Comparison of ENCODE assay signal across 26 cellular contexts in genomic region chr6:142307963-142308748, GRCh38. TPM values are rescaled to one million over a fixed set of nuclear protein-coding genes. Genes with fewer than 3 reads are reported as not detected.
"Had no signal": no experiment of that assay in that cellular context is flagged by ENCODE, and none has a peak within 500 bp of the region (broad histone marks: within the 10 kb centered on the region; RNA-seq: fewer than 3 reads in every experiment).

No MANE protein-coding gene starts in this region.

- H3K27me3 ChIP-seq: adrenal gland, ascending aorta, colonic mucosa, pancreas, right atrium auricular region, suprapubic skin, tibial artery, upper lobe of right lung had no signal

- H3K4me1 ChIP-seq: adrenal gland, ascending aorta, colonic mucosa, heart right ventricle, right atrium auricular region, tibial artery, upper lobe of right lung had no signal

- H3K9me3 ChIP-seq: ascending aorta, colonic mucosa, heart right ventricle, lower lobe of right lung, pancreas, right atrium auricular region, suprapubic skin, tibial artery, upper lobe of right lung had no signal

- H3K36me3 ChIP-seq: adrenal gland, ascending aorta, cardiac muscle cell, colonic mucosa, heart right ventricle, lower lobe of right lung, pancreas, right atrium auricular region, suprapubic skin, tibial artery, upper lobe of right lung had no signal

- ATAC-seq: heart right ventricle; naive thymus-derived CD8-positive, alpha-beta T cell; upper lobe of right lung had no signal

- H3K4me3 ChIP-seq: adrenal gland, ascending aorta, cardiac muscle cell, colonic mucosa, heart right ventricle, lower lobe of right lung, pancreas, right atrium auricular region, suprapubic skin, tibial artery, upper lobe of right lung had no signal

- H3K27ac ChIP-seq: adrenal gland, ascending aorta, cardiac muscle cell, colonic mucosa, heart right ventricle, lower lobe of right lung, pancreas, right atrium auricular region, suprapubic skin, tibial artery, upper lobe of right lung had no signal

- DNase-seq: activated B cell treated with CpG ODN at 0.5 μM for 24 hours; activated CD4-positive, alpha-beta T cell treated with anti-CD3 and anti-CD28 coated beads, Interleukin-2, amount 50 U/mL, for 4 hours; activated naive CD4-positive, alpha-beta T cell; activated T-cell treated with anti-CD3 and anti-CD28 coated beads for 4 hours; activated T-cell treated with anti-CD3 and anti-CD28 coated beads, Interleukin-2, amount 50 U/mL, for 72 hours; adrenal gland; cerebellar nuclear complex; colonic mucosa; effector CD8-positive, alpha-beta T cell; erythroblast; heart right ventricle; lower lobe of right lung; mesenchymal stem cell; naive thymus-derived CD8-positive, alpha-beta T cell; nucleus accumbens; pancreas; stimulated activated CD4-positive, alpha-beta T cell treated with anti-CD3 and anti-CD28 coated beads, Interleukin-15, amount 100 ng/mL, for 24 hours; stimulated activated CD4-positive, alpha-beta T cell treated with anti-CD3 and anti-CD28 coated beads, Interleukin-2, amount 100 ng/mL, for 24 hours; stimulated activated naive CD4-positive, alpha-beta T cell; T-helper 2 cell; tibial artery; upper lobe of right lung had no signal

RNA-seq across cellular contexts. Expression of gene ADGRG6, which starts 6.3 kb away (rescaled TPM):
- total RNA-seq: activated B cell treated with CpG ODN at 0.5 μM for 24 hours had no signal
